In genomic region chr7:23234569-23235296, GRCh38 we compare ENCODE assay signal across 11 cellular contexts. TPM values are rescaled to one million over a fixed set of nuclear protein-coding genes. Genes with fewer than 3 reads are reported as not detected.
DNase-seq lines count a peak whose midpoint lies in the region; ATAC-seq, FAIRE-seq and TF ChIP-seq lines count a peak whose summit lies in the region.
"Had no signal": no experiment of that assay in that cellular context is flagged by ENCODE, and none has a peak within 500 bp of the region (broad histone marks: within the 10 kb centered on the region; RNA-seq: fewer than 3 reads in every experiment).

No MANE protein-coding gene starts in this region.

- peaks cover 34% of the 10 kb centered on the region for H3K4me1 ChIP-seq in keratinocyte (ENCODE audit: control insufficient read depth, extremely low read depth, insufficient read depth, low read length)
- H3K4me1 ChIP-seq in stomach, result no peaks in the 10 kb centered on the region

- H3K4me2 ChIP-seq in keratinocyte (ENCODE audit: control insufficient read depth, extremely low read depth, insufficient read depth, low read depth, low read length), result peak overlapping the region; percentile 83

- no peak for TF ChIP-seq EP300 in stomach (IDR thresholded peaks at IDR 0.05)

- peak; percentile 64 for FAIRE-seq in keratinocyte (lab: Jason Lieb, UNC)

- intact Hi-C loops in stomach (cut with DNase I; ENCODE audit: low total_unique reads), result no loop called here

- peak in 1 of 3 experiments; percentile 20 for TF ChIP-seq CTCF in keratinocyte (optimal IDR thresholded peaks at IDR 0.05 in 1 of 3, IDR thresholded peaks at IDR 0.05 in 1 of 3, conservative IDR thresholded peaks at IDR 0.05 in 1 of 3; ENCODE audit: extremely low read depth in 1 of 3, insufficient read depth in 2 of 3, low read length in 3 of 3)
- no peak for TF ChIP-seq CTCF in stomach (IDR thresholded peaks at IDR 0.05)

- H3K9me1 ChIP-seq in keratinocyte (ENCODE audit: control insufficient read depth, extremely low read depth, insufficient read depth, low read length), result peaks cover 4% of the 10 kb centered on the region

- WGBS in stomach, 5 donors, result 65 to 81% (median 80%) methylated on average over 9 of the region's 9 CpGs

- no peaks in the 10 kb centered on the region for H3K79me2 ChIP-seq in keratinocyte (ENCODE audit: control insufficient read depth, insufficient read depth, low read length)

- no peak for DNase-seq in keratinocyte (ENCODE audit: low read depth, low spot score)
- DNase-seq in stomach, result no peak
- DNase-seq in HuH-7.5 (ENCODE audit: low spot score), result no peak
- DNase-seq in amygdala (lab: John Stamatoyannopoulos, UW), result no peak
- DNase-seq: brain microvascular endothelial cell, left colon, NCI-H1048 had no signal

- TF ChIP-seq POLR2A in GM18505 (IDR thresholded peaks at IDR 0.05; ENCODE audit: borderline replicate concordance, extremely low read depth, insufficient read depth, insufficient read length), result peak; percentile 36
- TF ChIP-seq POLR2A in stomach (IDR thresholded peaks at IDR 0.05), result no peak

- H3K27ac ChIP-seq in keratinocyte (ENCODE audit: control insufficient read depth, insufficient read depth, low read length), result peak overlapping the region; percentile 56
- H3K27ac ChIP-seq in stomach, result no peak overlapping the region
- H3K27ac ChIP-seq: brain microvascular endothelial cell had no signal

- H3K36me3 ChIP-seq in keratinocyte (ENCODE audit: control insufficient read depth in 2 of 2, extremely low read depth in 1 of 2, insufficient read depth in 2 of 2, low read length in 2 of 2), result no peaks in the 10 kb centered on the region
- no peaks in the 10 kb centered on the region for H3K36me3 ChIP-seq in stomach
- H3K36me3 ChIP-seq: brain microvascular endothelial cell had no signal

- H3K9me3 ChIP-seq in keratinocyte (ENCODE audit: control insufficient read depth, low read depth, low read length) (no peaks in the 10 kb centered on the region), stomach (no peaks in the 10 kb centered on the region)

- H3K9ac ChIP-seq in keratinocyte (ENCODE audit: control insufficient read depth, extremely low read depth, insufficient read depth, low read length), result peak overlapping the region; percentile 39

- H4K20me1 ChIP-seq in keratinocyte (ENCODE audit: control insufficient read depth, extremely low read depth, insufficient read depth, low read length), result no peaks in the 10 kb centered on the region

- H3K27me3 ChIP-seq in keratinocyte (ENCODE audit: control insufficient read depth, extremely low read depth, insufficient read depth, low read length) (no peaks in the 10 kb centered on the region), stomach (no peaks in the 10 kb centered on the region)
- H3K27me3 ChIP-seq: brain microvascular endothelial cell had no signal

- H3K4me3 ChIP-seq in keratinocyte (ENCODE audit: control insufficient read depth in 2 of 3, extremely low read depth in 1 of 3, insufficient read depth in 2 of 3, low read depth in 1 of 3, low read length in 3 of 3), result peak overlapping the region in 1 of 3 experiments; percentile 20
- H3K4me3 ChIP-seq in stomach, result no peak overlapping the region

- peak; percentile 69 for ATAC-seq in GM18505 (IDR thresholded peaks at IDR 0.05; ENCODE audit: unreplicated experiment)
- peak; percentile 96 for ATAC-seq in GM21576 (IDR thresholded peaks at IDR 0.05; ENCODE audit: unreplicated experiment)
- ATAC-seq in HG03571 (IDR thresholded peaks at IDR 0.05; ENCODE audit: unreplicated experiment), result peak; percentile 85
- ATAC-seq in HG03097 (IDR thresholded peaks at IDR 0.05; ENCODE audit: low FRiP score, unreplicated experiment), result no peak
- ATAC-seq: left colon had no signal

- dilution Hi-C loops in keratinocyte (cut with MboI; ENCODE audit: extremely low pct_ligation_motif_present, low sequenced_read_pairs), result no loop called here

- peak overlapping the region; percentile 79 for H2AFZ ChIP-seq in keratinocyte (ENCODE audit: control insufficient read depth, low read length)

RNA-seq across cellular contexts. Expression of gene GPNMB, which starts 11.8 kb away (rescaled TPM):
- polyA plus RNA-seq in keratinocyte, result 44.5 to 412 TPM (median 142 TPM) in 3 replicates
- 724 TPM for polyA plus RNA-seq in keratinocyte (2011; ENCODE audit: low read depth)
- 34.1 and 60.1 TPM in 2 replicates for polyA plus RNA-seq in keratinocyte (2011; cell fraction: cytosol; rRNA removed)
- polyA plus RNA-seq in keratinocyte (2011; cell fraction: nucleus; rRNA removed), result 414 and 470 TPM in 2 replicates
- polyA plus RNA-seq in keratinocyte (2012; ENCODE audit: low replicate concordance), result 26.1 and 673 TPM in 2 replicates
- 19.2 to 197 TPM (median 64.9 TPM) in 3 replicates for polyA minus RNA-seq in keratinocyte
- polyA minus RNA-seq in keratinocyte (2011; cell fraction: cytosol; rRNA and poly(A)+ RNA removed), result 29.7 TPM
- 180 and 280 TPM in 2 replicates for polyA minus RNA-seq in keratinocyte (2011; cell fraction: nucleus; rRNA and poly(A)+ RNA removed)
- total RNA-seq in stomach, result 10 to 100 TPM; 11.7 to 32.7 (median 26.1) TPM
- polyA plus RNA-seq in stomach, result 10 to 100 TPM in 1 of 3 donors, 1 to 10 TPM in 2; 6.1 to 27.8 (median 9.4) TPM

RNA-seq across cellular contexts. Expression of gene NUP42, which starts 52.9 kb away (rescaled TPM):
- 26.1 to 44.6 TPM (median 34.2 TPM) in 3 replicates for polyA plus RNA-seq in keratinocyte
- polyA plus RNA-seq in keratinocyte (2011; ENCODE audit: low read depth), result 11.1 TPM
- 15.9 and 22.8 TPM in 2 replicates for polyA plus RNA-seq in keratinocyte (2011; cell fraction: cytosol; rRNA removed)
- polyA plus RNA-seq in keratinocyte (2011; cell fraction: nucleus; rRNA removed), result 45.5 and 53.7 TPM in 2 replicates
- polyA plus RNA-seq in keratinocyte (2012; ENCODE audit: low replicate concordance), result 24.8 and 32.8 TPM in 2 replicates
- polyA minus RNA-seq in keratinocyte, result 13.3 to 27.6 TPM (median 23.9 TPM) in 3 replicates
- 26.5 TPM for polyA minus RNA-seq in keratinocyte (2011; cell fraction: cytosol; rRNA and poly(A)+ RNA removed)
- 19.4 and 25.8 TPM in 2 replicates for polyA minus RNA-seq in keratinocyte (2011; cell fraction: nucleus; rRNA and poly(A)+ RNA removed)
- 100 to 1,000 TPM in 1 of 5 donors, 10 to 100 TPM in 3, 1 to 10 TPM in 1; 3.8 to 113 (median 47.7) TPM for total RNA-seq in stomach
- 10 to 100 TPM; 15.6 to 25.7 (median 24.4) TPM for polyA plus RNA-seq in stomach
